Comparison of ENCODE assay signal across 8 cellular contexts in the genomic region with DNA sequence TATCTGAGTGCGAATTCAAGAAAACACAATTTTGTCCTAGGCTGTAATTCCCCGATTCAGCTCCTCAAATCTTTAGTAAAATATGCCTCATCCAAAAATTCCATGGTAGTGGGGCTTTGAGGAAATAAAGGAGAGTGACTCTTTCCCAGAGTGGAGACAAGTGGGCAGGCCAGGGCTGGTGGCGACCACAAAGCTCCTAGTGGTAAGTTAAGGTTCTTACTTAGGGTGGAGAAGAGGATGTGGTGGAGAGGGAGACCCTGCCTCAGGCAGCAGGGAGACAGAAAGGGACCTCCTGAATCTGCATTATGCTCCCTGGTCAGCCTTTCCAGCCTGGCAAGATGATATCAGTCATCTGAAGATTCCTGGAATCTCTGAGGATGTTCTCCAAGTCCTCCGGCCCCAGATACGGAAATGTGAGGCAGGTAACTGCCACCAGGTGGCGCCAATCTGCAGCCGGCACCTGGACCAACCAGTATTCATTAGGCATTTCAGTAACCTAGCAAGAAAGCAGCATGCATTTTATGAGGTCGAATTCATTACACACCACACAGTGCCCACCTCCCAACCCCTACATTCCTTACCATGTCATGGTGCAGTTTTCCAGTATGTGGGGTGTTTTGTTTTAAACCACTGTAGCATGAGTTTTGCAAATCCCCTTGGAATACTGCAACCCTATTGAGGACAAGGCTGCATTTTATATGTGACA.
DNase-seq lines count a peak whose midpoint lies in the region; ATAC-seq, FAIRE-seq and TF ChIP-seq lines count a peak whose summit lies in the region.

No MANE protein-coding gene starts in this region.

- no peak overlapping the region for H3K27ac Mint-ChIP-seq in naive thymus-derived CD4-positive, alpha-beta T cell

- H3K27ac ChIP-seq in endothelial cell of umbilical vein (ENCODE audit: insufficient read depth, low read depth, low read length) (no peak overlapping the region), suprapubic skin (no peak overlapping the region)
- H3K27ac ChIP-seq in naive thymus-derived CD4-positive, alpha-beta T cell (ENCODE audit: low read depth, low read length) = no peak overlapping the region

- BruUV-seq in endothelial cell of umbilical vein (replicated peaks; lab: Mats Ljungman, UMichigan) = no TSS peak

- WGBS in suprapubic skin = 60% methylated on average over 8 of the region's 8 CpGs

- peak; percentile 87 for FAIRE-seq in endothelial cell of umbilical vein (lab: Jason Lieb, UNC)

- no peaks in the 10 kb centered on the region for H3K27me3 Mint-ChIP-seq in naive thymus-derived CD4-positive, alpha-beta T cell

- peaks cover 0 to 3% (median 0%) of the 10 kb centered on the region in 11 donors for H3K9me3 Mint-ChIP-seq in naive thymus-derived CD4-positive, alpha-beta T cell

- no peaks in the 10 kb centered on the region for H3K36me3 ChIP-seq in endothelial cell of umbilical vein (ENCODE audit: control insufficient read depth in 2 of 2, extremely low read depth in 1 of 2, insufficient read depth in 2 of 2, low read length in 2 of 2)
- no peaks in the 10 kb centered on the region for H3K36me3 ChIP-seq in naive thymus-derived CD4-positive, alpha-beta T cell (ENCODE audit: control insufficient read depth in 2 of 3, insufficient read depth in 3 of 3, low read length in 3 of 3)
- H3K36me3 ChIP-seq in suprapubic skin = no peaks in the 10 kb centered on the region

- H3K79me2 ChIP-seq in endothelial cell of umbilical vein (ENCODE audit: control insufficient read depth, insufficient read depth, low read length) = no peaks in the 10 kb centered on the region

- POLR2A ChIA-PET in endothelial cell of umbilical vein (lab: Charles Lee) = no interaction called here
- POLR2A ChIA-PET in naive thymus-derived CD4-positive, alpha-beta T cell (lab: Charles Lee) = no interaction called here

- intact Hi-C loops in endothelial cell of umbilical vein (cut with micrococcal nuclease) = loop anchor here (1.0 to 2.0 kb wide), 5 partner anchors 146 to 563 kb away; no protein-coding TSS in a partner anchor
- intact Hi-C loops in naive thymus-derived CD4-positive, alpha-beta T cell (cut with micrococcal nuclease) = loop anchor here (1.0 kb wide), 3 partner anchors 145 to 544 kb away; no protein-coding TSS in a partner anchor

- no peak overlapping the region for H3K9ac ChIP-seq in endothelial cell of umbilical vein (replicated peaks; ENCODE audit: extremely low read depth, insufficient read depth, low read length)

- TF ChIP-seq CTCF in endothelial cell of umbilical vein (IDR thresholded peaks at IDR 0.05; ENCODE audit: extremely low read depth in 1 of 2, insufficient read depth in 1 of 2, low read depth in 1 of 2, low read length in 2 of 2) (peak; percentile 88 to 91), suprapubic skin (IDR thresholded peaks at IDR 0.05) (peak; percentile 3 to 75)

- H3K4me3 Mint-ChIP-seq in naive thymus-derived CD4-positive, alpha-beta T cell = no peak overlapping the region

- no peak for TF ChIP-seq POLR2A in endothelial cell of umbilical vein (IDR thresholded peaks at IDR 0.05; ENCODE audit: low read depth, low read length)
- no peak for TF ChIP-seq POLR2A in suprapubic skin (IDR thresholded peaks at IDR 0.05)

- H3K4me1 ChIP-seq in endothelial cell of umbilical vein (ENCODE audit: control insufficient read depth, extremely low read depth, insufficient read depth, low read length) (no peaks in the 10 kb centered on the region), suprapubic skin (no peaks in the 10 kb centered on the region)
- H3K4me1 ChIP-seq in naive thymus-derived CD4-positive, alpha-beta T cell (ENCODE audit: control insufficient read depth in 2 of 2, insufficient read depth in 2 of 2, low read length in 2 of 2) = no peaks in the 10 kb centered on the region

- H3K4me2 ChIP-seq in endothelial cell of umbilical vein (ENCODE audit: insufficient read depth, low read length) = no peak overlapping the region

- H3K27me3 ChIP-seq in endothelial cell of umbilical vein (ENCODE audit: control insufficient read depth in 2 of 2, insufficient read depth in 2 of 2, low read length in 2 of 2) (no peaks in the 10 kb centered on the region), suprapubic skin (no peaks in the 10 kb centered on the region)
- H3K27me3 ChIP-seq in naive thymus-derived CD4-positive, alpha-beta T cell (ENCODE audit: control insufficient read depth in 2 of 2, insufficient read depth in 2 of 2, low read length in 2 of 2) = no peaks in the 10 kb centered on the region

- DNase-seq in NCI-H2171 treated with DMSO at 0.1 percent for 48 hours (lab: John Stamatoyannopoulos, UW) (peak; percentile 31), NCI-H2171 (lab: John Stamatoyannopoulos, UW) (no peak), NCI-H2227 (lab: John Stamatoyannopoulos, UW; ENCODE audit: unreplicated experiment) (peak; percentile 36), endothelial cell of umbilical vein (ENCODE audit: low read depth, low spot score) (peak; percentile 66), suprapubic skin (ENCODE audit: low spot score in 2 of 2) (peak in 1 of 2 donors; percentile 60)
- peak; percentile 9 to 38 for DNase-seq in activated CD4-positive, alpha-beta T cell treated with anti-CD3 and anti-CD28 coated beads, Interleukin-2, amount 50 U/mL, for 4 hours
- DNase-seq in naive thymus-derived CD4-positive, alpha-beta T cell = peak in 8 of 9 donors; percentile 12 to 45 (median 30)

- H3K9me3 ChIP-seq in endothelial cell of umbilical vein (replicated peaks; ENCODE audit: control insufficient read depth, insufficient read depth, low read length) (no peaks in the 10 kb centered on the region), suprapubic skin (no peaks in the 10 kb centered on the region)
- H3K9me3 ChIP-seq in naive thymus-derived CD4-positive, alpha-beta T cell (ENCODE audit: control insufficient read depth in 2 of 3, low read length in 3 of 3) = no peaks in the 10 kb centered on the region

- H3K4me1 Mint-ChIP-seq in naive thymus-derived CD4-positive, alpha-beta T cell = peaks cover 0 to 16% (median 0%) of the 10 kb centered on the region in 7 donors

- peaks cover 0 to 10% (median 0%) of the 10 kb centered on the region in 5 donors for H3K36me3 Mint-ChIP-seq in naive thymus-derived CD4-positive, alpha-beta T cell

- ATAC-seq in HG02763 (IDR thresholded peaks at IDR 0.05; ENCODE audit: unreplicated experiment) = peak; percentile 83
- ATAC-seq in naive thymus-derived CD4-positive, alpha-beta T cell = no peak

- H3K9me1 ChIP-seq in endothelial cell of umbilical vein (replicated peaks; ENCODE audit: control insufficient read depth, extremely low read depth, insufficient read depth, low read length) = no peaks in the 10 kb centered on the region

- CTCF ChIA-PET in endothelial cell of umbilical vein (lab: Charles Lee) = interaction anchor here (0.5 to 3.4 kb wide), 29 partner anchors 9 to 563 kb away, joined by 3 to 41 read pairs (median 5); no protein-coding TSS in a partner anchor
- CTCF ChIA-PET in naive thymus-derived CD4-positive, alpha-beta T cell (lab: Charles Lee) = interaction anchor here (1.0 to 1.3 kb wide), 2 partner anchors 14 to 146 kb away, joined by 3 to 6 read pairs; no protein-coding TSS in a partner anchor

- TF ChIP-seq EP300 in suprapubic skin (IDR thresholded peaks at IDR 0.05) = no peak

- H2AFZ ChIP-seq in endothelial cell of umbilical vein (ENCODE audit: low read depth, low read length) = no peak overlapping the region

- dilution Hi-C loops in endothelial cell of umbilical vein (cut with MboI; ENCODE audit: extremely low pct_ligation_motif_present, low sequenced_read_pairs) = no loop called here

- no peaks in the 10 kb centered on the region for H4K20me1 ChIP-seq in endothelial cell of umbilical vein (replicated peaks; ENCODE audit: control insufficient read depth, extremely low read depth, insufficient read depth, low read length)

- H3K4me3 ChIP-seq in endothelial cell of umbilical vein (replicated peaks in 1 of 3; ENCODE audit: insufficient read depth in 1 of 3, low read depth in 1 of 3, low read length in 3 of 3) (no peak overlapping the region), suprapubic skin (no peak overlapping the region)
- H3K4me3 ChIP-seq in naive thymus-derived CD4-positive, alpha-beta T cell (ENCODE audit: low read length) = no peak overlapping the region

TF ChIP-seq in endothelial cell of umbilical vein, 7 proteins besides CTCF, POLR2A, EP300 and RAD21:
- TF ChIP-seq POLR2AphosphoS5 (IDR thresholded peaks at IDR 0.05; ENCODE audit: insufficient read depth, low read depth, low read length) (no peak), EZH2 (IDR thresholded peaks at IDR 0.05; ENCODE audit: borderline replicate concordance, low read depth, low read length, severe bottlenecking) (no peak), FOS (IDR thresholded peaks at IDR 0.05; ENCODE audit: borderline replicate concordance, insufficient read depth, low read length) (no peak), JUN (IDR thresholded peaks at IDR 0.05; ENCODE audit: borderline replicate concordance, insufficient read depth, insufficient read length, low read depth) (no peak), MYC (IDR thresholded peaks at IDR 0.05; ENCODE audit: low read depth, low read length) (no peak), GATA2 (IDR thresholded peaks at IDR 0.05; ENCODE audit: insufficient read depth, insufficient read length, low read depth, low read length) (no peak)
- TF ChIP-seq, protein P1, sequence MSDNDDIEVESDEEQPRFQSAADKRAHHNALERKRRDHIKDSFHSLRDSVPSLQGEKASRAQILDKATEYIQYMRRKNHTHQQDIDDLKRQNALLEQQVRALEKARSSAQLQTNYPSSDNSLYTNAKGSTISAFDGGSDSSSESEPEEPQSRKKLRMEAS (IDR thresholded peaks at IDR 0.05; ENCODE audit: insufficient read depth, insufficient read length) = no peak
